Comparison of ENCODE assay signal across 8 cellular contexts in genomic region chr7:149772236-149772820, GRCh38. TPM values are rescaled to one million over a fixed set of nuclear protein-coding genes. Genes with fewer than 3 reads are reported as not detected.
DNase-seq lines count a peak whose midpoint lies in the region; ATAC-seq and TF ChIP-seq lines count a peak whose summit lies in the region.

No MANE protein-coding gene starts in this region.

- H4K20me1 ChIP-seq in neural progenitor cell (ENCODE audit: low read depth) = peaks cover 15% of the 10 kb centered on the region

- H3K27ac Mint-ChIP-seq in neural progenitor cell = no peak overlapping the region

- H3K79me2 ChIP-seq in neural progenitor cell (ENCODE audit: low read depth) = no peaks in the 10 kb centered on the region

- no peak overlapping the region for H2AFZ ChIP-seq in neural progenitor cell (replicated peaks)

- peak; percentile 69 for DNase-seq in NCI-H345 (lab: John Stamatoyannopoulos, UW)
- no peak for DNase-seq in NCI-H345 treated with DMSO at 0.1 percent for 48 hours (lab: John Stamatoyannopoulos, UW; ENCODE audit: unreplicated experiment)
- DNase-seq in RWPE2 (ENCODE audit: low spot score) = no peak
- DNase-seq in esophagus squamous epithelium (lab: John Stamatoyannopoulos, UW) = no peak
- peak; percentile 65 for DNase-seq in neural progenitor cell (ENCODE audit: low spot score)
- no peak for DNase-seq in SKM-1 (lab: John Stamatoyannopoulos, UW; ENCODE audit: unreplicated experiment)

- H3K9me3 ChIP-seq in RWPE2 (ENCODE audit: severe bottlenecking) (no peaks in the 10 kb centered on the region), esophagus squamous epithelium (no peaks in the 10 kb centered on the region), neural progenitor cell (ENCODE audit: low read depth) (no peaks in the 10 kb centered on the region)

- H3K27ac ChIP-seq in RWPE2 (ENCODE audit: poor library complexity, severe bottlenecking) = no peak overlapping the region
- peak overlapping the region; percentile 66 to 87 (median 82) for H3K27ac ChIP-seq in esophagus squamous epithelium
- H3K27ac ChIP-seq in neural progenitor cell = no peak overlapping the region

- no peaks in the 10 kb centered on the region for H3K4me1 ChIP-seq in RWPE2 (ENCODE audit: insufficient read depth, poor library complexity, severe bottlenecking)
- peaks cover 14 to 62% (median 22%) of the 10 kb centered on the region in 3 donors for H3K4me1 ChIP-seq in esophagus squamous epithelium
- peaks cover 18% of the 10 kb centered on the region for H3K4me1 ChIP-seq in neural progenitor cell

- no peaks in the 10 kb centered on the region for H3K36me3 ChIP-seq in RWPE2 (ENCODE audit: low read depth)
- peaks cover 0 to 8% (median 0%) of the 10 kb centered on the region in 3 donors for H3K36me3 ChIP-seq in esophagus squamous epithelium
- no peaks in the 10 kb centered on the region for H3K36me3 ChIP-seq in neural progenitor cell

- H3K4me3 ChIP-seq in RWPE2 (ENCODE audit: severe bottlenecking) (peak overlapping the region; percentile 38), esophagus squamous epithelium (peak overlapping the region; percentile 53 to 86 (median 65)), neural progenitor cell (peak overlapping the region; percentile 88)

- no peak for TF ChIP-seq CTCF in RWPE2 (IDR thresholded peaks at IDR 0.05; ENCODE audit: poor library complexity, severe bottlenecking)
- TF ChIP-seq CTCF in esophagus squamous epithelium (IDR thresholded peaks at IDR 0.05) = no peak
- TF ChIP-seq CTCF in neural progenitor cell (IDR thresholded peaks at IDR 0.05) = no peak

- no peaks in the 10 kb centered on the region for H3K9me3 Mint-ChIP-seq in neural progenitor cell

- no peak for TF ChIP-seq POLR2A in esophagus squamous epithelium (IDR thresholded peaks at IDR 0.05)

- 2% methylated on average over 19 to 26 of the region's 40 CpGs for WGBS in esophagus squamous epithelium, 2 donors

- H3K9ac ChIP-seq in neural progenitor cell = no peak overlapping the region

- intact Hi-C loops in esophagus squamous epithelium (cut with DNase I) = no loop called here

- H3K36me3 Mint-ChIP-seq in neural progenitor cell = peaks cover 8% of the 10 kb centered on the region

- H3K27me3 ChIP-seq in RWPE2 (ENCODE audit: insufficient read depth, poor library complexity, severe bottlenecking) = peaks cover 34% of the 10 kb centered on the region
- peaks cover 0 to 54% (median 0%) of the 10 kb centered on the region in 4 donors for H3K27me3 ChIP-seq in esophagus squamous epithelium
- peaks cover 88% of the 10 kb centered on the region for H3K27me3 ChIP-seq in neural progenitor cell

- peak overlapping the region; percentile 82 for H3K4me3 Mint-ChIP-seq in neural progenitor cell

- H3F3A ChIP-seq in neural progenitor cell (ENCODE audit: low read depth) = peaks cover 10% of the 10 kb centered on the region

- H3K4me1 Mint-ChIP-seq in neural progenitor cell = peaks cover 27% of the 10 kb centered on the region

- no peak for ATAC-seq in RWPE2 (ENCODE audit: low read depth)
- no peak for ATAC-seq in HG03025 (IDR thresholded peaks at IDR 0.05; ENCODE audit: low FRiP score, unreplicated experiment)
- ATAC-seq in esophagus mucosa = no peak

- H3K27me3 Mint-ChIP-seq in neural progenitor cell (ENCODE audit: insufficient read depth, low read depth) = peaks cover 20% of the 10 kb centered on the region

- peak overlapping the region; percentile 97 for H3K4me2 ChIP-seq in neural progenitor cell

RNA-seq across cellular contexts. Expression of gene ZNF467, which starts 1.1 kb away (rescaled TPM):
- total RNA-seq in esophagus squamous epithelium = 1 to 10 TPM; 1.2 to 4.4 (median 2.0) TPM
- 0.17 and 1.7 TPM in 2 replicates for total RNA-seq in neural progenitor cell (ENCODE audit: low replicate concordance)
- total RNA-seq in esophagus mucosa = 3.6 TPM

Comparison
In these comparisons a context has a peak if more than half of its experiments do, and no peak if none do; other contexts are left out.
1. DNase-seq: peak in NCI-H345 (single experiment) and neural progenitor cell (single experiment); none in NCI-H345 treated with DMSO at 0.1 percent for 48 hours (single experiment), RWPE2 (single experiment), esophagus squamous epithelium (single experiment) and SKM-1 (single experiment).
2. H3K27ac ChIP-seq: peak in esophagus squamous epithelium (4 of 4); none in RWPE2 (single experiment) and neural progenitor cell (single experiment).
3. H3K4me3 ChIP-seq: peak in every context shown above with its lines; median percentile 88 in neural progenitor cell; 65 in esophagus squamous epithelium; 38 in RWPE2.